In genomic region chr10:127534074-127534473, GRCh38 we compare ENCODE assay signal across 19 cellular contexts. TPM values are rescaled to one million over a fixed set of nuclear protein-coding genes. Genes with fewer than 3 reads are reported as not detected.
"Had no signal": no experiment of that assay in that cellular context is flagged by ENCODE, and none has a peak within 500 bp of the region (broad histone marks: within the 10 kb centered on the region; RNA-seq: fewer than 3 reads in every experiment).

No MANE protein-coding gene starts in this region.

- DNase-seq: activated CD4-positive, alpha-beta T cell treated with anti-CD3 and anti-CD28 coated beads, Interleukin-2, amount 50 U/mL, for 1 hour; activated CD8-positive, alpha-beta memory T cell treated with anti-CD3 and anti-CD28 coated beads for 24 hours; activated gamma-delta T cell treated with Interleukin-2 at 50 U/mL for 16 hours; amniotic stem cell; islet precursor cell; naive B cell; stimulated activated CD4-positive, alpha-beta T cell treated with anti-CD3 and anti-CD28 coated beads, Interleukin-15, amount 100 ng/mL, for 24 hours; stimulated activated CD4-positive, alpha-beta T cell treated with anti-CD3 and anti-CD28 coated beads, Interleukin-4, amount 100 ng/mL, for 24 hours; stimulated activated naive CD4-positive, alpha-beta T cell treated with Interleukin-2 at 50 U/mL for 16 hours; transverse colon had no signal

- H3K27ac Mint-ChIP-seq: activated naive CD8-positive, alpha-beta T cell; naive B cell; T-helper 2 cell treated with Interferon-gamma antibody and Interleukin-4, amounts not matched to agents 5 μg/mL and 100 μg/mL, for 36 hours had no signal

- H3K4me3 Mint-ChIP-seq: activated naive CD8-positive, alpha-beta T cell; naive B cell; T-helper 2 cell treated with Interferon-gamma antibody and Interleukin-4, amounts not matched to agents 5 μg/mL and 100 μg/mL, for 36 hours had no signal

- H3K9me3 Mint-ChIP-seq: T-helper 2 cell treated with Interferon-gamma antibody and Interleukin-4, amounts not matched to agents 5 μg/mL and 100 μg/mL, for 36 hours had no signal

- H3K4me1 Mint-ChIP-seq: naive B cell had no signal

- H3K36me3 Mint-ChIP-seq: activated naive CD8-positive, alpha-beta T cell; naive B cell had no signal

- ATAC-seq: esophagus mucosa had no signal

RNA-seq across cellular contexts. Expression of gene NPS, which starts 15.0 kb away (rescaled TPM):
- total RNA-seq: cardiac septum, esophagus mucosa, glomerular endothelial cell, hepatocyte, lung, posterior vena cava, right atrium auricular region, transverse colon had no signal
- polyA plus RNA-seq: hepatocyte, lung had no signal
